In the genomic region with DNA sequence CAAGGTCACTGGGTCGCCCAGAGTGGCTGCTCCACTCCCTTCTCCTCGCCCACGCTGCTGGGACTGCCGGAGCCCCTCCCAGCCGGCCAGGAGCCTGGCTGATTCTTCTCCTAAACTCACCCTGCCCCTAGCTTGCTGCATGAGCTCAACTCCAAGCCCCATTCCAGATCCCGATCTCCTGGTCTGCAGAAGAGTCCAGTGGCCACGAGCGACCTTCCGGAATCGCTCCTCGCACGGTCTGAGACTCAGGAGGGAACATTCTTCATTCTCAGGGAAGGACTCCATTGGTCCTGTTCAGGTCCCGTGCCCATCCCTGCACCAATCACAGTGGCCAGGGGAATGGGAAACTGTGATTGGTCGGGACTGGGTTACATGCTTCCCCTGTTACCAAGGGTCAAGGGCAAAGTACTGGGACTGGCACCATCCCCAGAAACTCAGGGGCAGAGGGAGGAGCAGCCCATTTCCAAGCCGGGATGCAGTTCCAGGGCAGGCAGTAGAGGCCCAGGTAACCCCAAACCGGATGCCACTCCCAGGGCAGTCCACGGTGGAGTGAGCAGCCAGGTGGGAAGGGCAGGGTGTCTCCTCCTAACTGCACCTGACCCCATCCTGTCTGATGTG, we compare ENCODE assay signal across 10 cellular contexts. TPM values are rescaled to one million over a fixed set of nuclear protein-coding genes. Genes with fewer than 3 reads are reported as not detected.
DNase-seq lines count a peak whose midpoint lies in the region; ATAC-seq and TF ChIP-seq lines count a peak whose summit lies in the region.
"Had no signal": no experiment of that assay in that cellular context is flagged by ENCODE, and none has a peak within 500 bp of the region (broad histone marks: within the 10 kb centered on the region; RNA-seq: fewer than 3 reads in every experiment).

No MANE protein-coding gene starts in this region.

- H3K27ac ChIP-seq in gastroesophageal sphincter (peak overlapping the region; percentile 4 to 84 (median 78)), psoas muscle (peak overlapping the region; percentile 71)
- H3K27ac ChIP-seq: SK-N-MC had no signal

- H3K9me3 ChIP-seq in gastroesophageal sphincter (no peaks in the 10 kb centered on the region), psoas muscle (no peaks in the 10 kb centered on the region)

- H3K27me3 ChIP-seq in gastroesophageal sphincter (no peaks in the 10 kb centered on the region), psoas muscle (ENCODE audit: insufficient read depth in 3 of 3, low read length in 2 of 3) (no peaks in the 10 kb centered on the region)

- intact Hi-C loops in psoas muscle (cut with DNase I): no loop called here

- peaks cover 8% of the 10 kb centered on the region for H3K4me1 Mint-ChIP-seq in activated T-cell treated with anti-CD3 and anti-CD28 coated beads, Interleukin-2, amount 50 U/mL, for 72 hours (ENCODE audit: low read depth)

- no peak overlapping the region for H3K4me3 Mint-ChIP-seq in activated T-cell treated with anti-CD3 and anti-CD28 coated beads, Interleukin-2, amount 50 U/mL, for 72 hours

- H3K4me3 ChIP-seq in gastroesophageal sphincter: peak overlapping the region in 1 of 2 donors; percentile 39
- peak overlapping the region; percentile 64 for H3K4me3 ChIP-seq in psoas muscle
- H3K4me3 ChIP-seq: SK-N-MC had no signal

- H3K36me3 ChIP-seq in gastroesophageal sphincter (no peaks in the 10 kb centered on the region), psoas muscle (ENCODE audit: insufficient read depth in 1 of 2, low read depth in 1 of 2) (no peaks in the 10 kb centered on the region)

- peaks cover 0 to 1% of the 10 kb centered on the region in 2 donors for H3K36me3 Mint-ChIP-seq in activated T-cell treated with anti-CD3 and anti-CD28 coated beads, Interleukin-2, amount 50 U/mL, for 72 hours (ENCODE audit: insufficient read depth in 2 of 2)

- no peaks in the 10 kb centered on the region for H3K9me3 Mint-ChIP-seq in activated T-cell treated with anti-CD3 and anti-CD28 coated beads, Interleukin-2, amount 50 U/mL, for 72 hours

- DNase-seq in DMS 273 treated with DMSO at 0.1 percent for 48 hours (lab: John Stamatoyannopoulos, UW) (peak; percentile 67), SK-MEL-5 (ENCODE audit: low read depth, low spot score) (peak; percentile 55), psoas muscle (peak in 1 of 2 donors; percentile 67), T1000 (lab: John Stamatoyannopoulos, UW) (no peak), NCI-H128 (lab: John Stamatoyannopoulos, UW; ENCODE audit: unreplicated experiment) (no peak), NCI-H748 (lab: John Stamatoyannopoulos, UW; ENCODE audit: unreplicated experiment) (no peak)
- no peak for DNase-seq in activated T-cell treated with anti-CD3 and anti-CD28 coated beads, Interleukin-2, amount 50 U/mL, for 72 hours
- DNase-seq: effector memory CD4-positive, alpha-beta T cell had no signal

- H3K4me1 ChIP-seq in gastroesophageal sphincter (peaks cover 0 to 49% (median 18%) of the 10 kb centered on the region in 3 donors), psoas muscle (peaks cover 20% of the 10 kb centered on the region)

- no peak for TF ChIP-seq CTCF in gastroesophageal sphincter (IDR thresholded peaks at IDR 0.05)
- TF ChIP-seq CTCF in psoas muscle (IDR thresholded peaks at IDR 0.05): no peak

- no peak for TF ChIP-seq EP300 in gastroesophageal sphincter (IDR thresholded peaks at IDR 0.05)

- H3K27ac Mint-ChIP-seq in activated T-cell treated with anti-CD3 and anti-CD28 coated beads, Interleukin-2, amount 50 U/mL, for 72 hours: no peak overlapping the region

- no peak for TF ChIP-seq POLR2A in gastroesophageal sphincter (IDR thresholded peaks at IDR 0.05)

- in situ Hi-C loops in SK-MEL-5 (cut with HindIII; ENCODE audit: low pct_unique_long_range_greater_than_20kb, low sequenced_read_pairs): no loop called here

- 91 to 100% methylated on average over 1 to 7 of the region's 17 CpGs for WGBS in gastroesophageal sphincter (ENCODE audit: low coverage in 1 of 2), 2 donors
- WGBS in psoas muscle, 3 donors: 26 to 37% (median 30%) methylated on average over 15 to 17 of the region's 17 CpGs

- peaks cover 39% of the 10 kb centered on the region for H3K27me3 Mint-ChIP-seq in activated T-cell treated with anti-CD3 and anti-CD28 coated beads, Interleukin-2, amount 50 U/mL, for 72 hours (ENCODE audit: low read depth)

- ATAC-seq in gastroesophageal sphincter (peak; percentile 52), psoas muscle (peak; percentile 52 to 76 (median 66))
- ATAC-seq in activated T-cell treated with anti-CD3 and anti-CD28 coated beads, Interleukin-2, amount 50 U/mL, for 72 hours (replicated peaks in 1 of 2): no peak

RNA-seq across cellular contexts. Expression of gene CIBAR2, which starts 24.5 kb away (rescaled TPM):
- not detected in 2 replicates for total RNA-seq in SK-MEL-5 (2014; rRNA removed; shearing (Covaris generic))
- polyA plus RNA-seq in SK-MEL-5 (2015; cell fraction: cytosol; rRNA removed): not detected in 2 replicates
- polyA plus RNA-seq in SK-MEL-5 (2015; cell fraction: nucleus; rRNA removed): not detected in 2 replicates
- total RNA-seq in gastroesophageal sphincter (not detected), psoas muscle (under 1 TPM in 1 of 4 donors, not detected in 3; 0.36 TPM)
- not detected for polyA plus RNA-seq in psoas muscle
- total RNA-seq in activated T-cell treated with anti-CD3 and anti-CD28 coated beads, Interleukin-2, amount 50 U/mL, for 72 hours: not detected

Comparison
In these comparisons a context has a peak if more than half of its experiments do, and no peak if none do; other contexts are left out.
1. DNase-seq: peak in DMS 273 treated with DMSO at 0.1 percent for 48 hours (single experiment) and SK-MEL-5 (single experiment); none in T1000 (single experiment), activated T-cell treated with anti-CD3 and anti-CD28 coated beads, Interleukin-2, amount 50 U/mL, for 72 hours (0 of 2), NCI-H128 (single experiment) and NCI-H748 (single experiment).
2. ATAC-seq: peak in gastroesophageal sphincter (single experiment) and psoas muscle (4 of 4); none in activated T-cell treated with anti-CD3 and anti-CD28 coated beads, Interleukin-2, amount 50 U/mL, for 72 hours (0 of 2).